In the genomic region with DNA sequence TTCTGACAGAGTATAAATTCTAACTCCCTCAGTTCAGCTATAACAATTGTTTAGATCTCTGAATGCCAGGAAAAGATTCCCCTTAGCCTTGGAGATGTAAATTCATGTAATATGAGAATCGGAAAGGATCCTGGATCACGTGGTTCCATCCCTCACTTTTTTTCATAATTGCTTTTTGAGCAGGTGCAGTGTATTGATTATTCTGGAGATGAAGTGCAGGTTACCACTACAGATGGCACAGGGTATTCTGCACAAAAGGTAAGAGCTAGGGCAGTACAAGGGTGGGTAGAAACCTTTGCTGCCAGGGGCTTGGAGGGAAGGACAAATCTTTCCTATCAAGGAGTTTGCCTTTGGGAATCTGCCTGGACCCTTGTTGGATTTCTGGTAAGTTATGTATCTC, we compare ENCODE assay signal across 19 cellular contexts. TPM values are rescaled to one million over a fixed set of nuclear protein-coding genes. Genes with fewer than 3 reads are reported as not detected.
DNase-seq lines count a peak whose midpoint lies in the region; ATAC-seq and TF ChIP-seq lines count a peak whose summit lies in the region.
"Had no signal": no experiment of that assay in that cellular context is flagged by ENCODE, and none has a peak within 500 bp of the region (broad histone marks: within the 10 kb centered on the region; RNA-seq: fewer than 3 reads in every experiment).

No MANE protein-coding gene starts in this region.

- no peaks in the 10 kb centered on the region for H3K79me1 ChIP-seq in IMR-90 (ENCODE audit: low read depth in 1 of 2, low read length in 2 of 2)

- no peak overlapping the region for H2BK120ac ChIP-seq in IMR-90 (ENCODE audit: low read depth, low read length)

- no peak overlapping the region for H3K23ac ChIP-seq in IMR-90 (ENCODE audit: low read depth, low read length)

- H3K4me2 ChIP-seq in IMR-90 (ENCODE audit: low read depth, low read length), result no peak overlapping the region

- no peak for TF ChIP-seq POLR2A in IMR-90 (IDR thresholded peaks at IDR 0.05; ENCODE audit: low read depth, low read length)

- ATAC-seq in IMR-90 (ENCODE audit: low read depth), result no peak; the same call in 1 of the 2 replicates
- ATAC-seq in GM19467 (IDR thresholded peaks at IDR 0.05; ENCODE audit: unreplicated experiment), result no peak
- ATAC-seq in HG03442 (IDR thresholded peaks at IDR 0.05; ENCODE audit: unreplicated experiment), result no peak
- ATAC-seq: activated naive CD4-positive, alpha-beta T cell treated with anti-CD3 and anti-CD28 coated beads, Interleukin-2, amount 50 U/mL, for 72 hours; left colon had no signal

- intact Hi-C loops in IMR-90 (cut with micrococcal nuclease), result no loop called here

- H4K91ac ChIP-seq in IMR-90 (ENCODE audit: insufficient read depth, low read depth, low read length), result no peak overlapping the region

- no peak for TF ChIP-seq RAD21 in IMR-90 (IDR thresholded peaks at IDR 0.05; ENCODE audit: low read length)

- H3K56ac ChIP-seq in IMR-90 (ENCODE audit: extremely low read depth, insufficient read depth, low read length), result no peak overlapping the region

- H3K9me3 Mint-ChIP-seq in progenitor cell of endocrine pancreas (ENCODE audit: low read depth), result no peaks in the 10 kb centered on the region
- H3K9me3 Mint-ChIP-seq: activated naive CD4-positive, alpha-beta T cell treated with anti-CD3 and anti-CD28 coated beads, Interleukin-2, amount 50 U/mL, for 72 hours; CD4-positive, CD25-positive, alpha-beta regulatory T cell; mesothelial cell of epicardium had no signal

- no peak overlapping the region for H3K14ac ChIP-seq in IMR-90 (replicated peaks; ENCODE audit: low read depth, low read length)

- CTCF ChIA-PET in IMR-90 (lab: Yijun Ruan, JAX), result no interaction called here

- no peak overlapping the region for H3K4ac ChIP-seq in IMR-90 (ENCODE audit: low read depth, low read length)

- H4K5ac ChIP-seq in IMR-90 (ENCODE audit: low read depth, low read length), result no peak overlapping the region

- BruUV-seq in IMR-90 (replicated peaks; lab: Mats Ljungman, UMichigan), result no TSS peak

- no peaks in the 10 kb centered on the region for H3K27me3 Mint-ChIP-seq in progenitor cell of endocrine pancreas
- H3K27me3 Mint-ChIP-seq: CD4-positive, CD25-positive, alpha-beta regulatory T cell had no signal

- TF ChIP-seq CTCF in IMR-90 (conservative IDR thresholded peaks at IDR 0.05; ENCODE audit: low read depth, low read length) (no peak), progenitor cell of endocrine pancreas (IDR thresholded peaks at IDR 0.05; ENCODE audit: unreplicated experiment) (no peak)

- H3K4me1 Mint-ChIP-seq in progenitor cell of endocrine pancreas (ENCODE audit: low read depth), result no peaks in the 10 kb centered on the region
- H3K4me1 Mint-ChIP-seq: mesothelial cell of epicardium had no signal

- H3K9ac ChIP-seq in IMR-90 (ENCODE audit: low read depth, low read length), result no peak overlapping the region

- in situ Hi-C loops in IMR-90 (cut with MboI; ENCODE audit: low sequenced_read_pairs), result no loop called here

- dilution Hi-C loops in IMR-90 (cut with HindIII; ENCODE audit: low sequenced_read_pairs, unreplicated experiment), result no loop called here

- DNase-seq in IMR-90 (no peak), NCI-H187 treated with DMSO at 0.1 percent for 48 hours (lab: John Stamatoyannopoulos, UW) (peak; percentile 62), NCI-H524 treated with DMSO at 0.1 percent for 48 hours (lab: John Stamatoyannopoulos, UW) (peak; percentile 18), progenitor cell of endocrine pancreas (ENCODE audit: low spot score, unreplicated experiment) (no peak), islet precursor cell (no peak), HuH-7 (ENCODE audit: low spot score) (no peak)
- DNase-seq: activated CD4-positive, alpha-beta T cell treated with anti-CD3 and anti-CD28 coated beads for 1 hour; CD4-positive, CD25-positive, alpha-beta regulatory T cell; cerebellar nuclear complex; effector CD8-positive, alpha-beta T cell; esophagus squamous epithelium; Karpas-422; NCI-H1694; spleen had no signal

- no peak overlapping the region for H2AK5ac ChIP-seq in IMR-90 (ENCODE audit: low read depth, low read length)

- no peak overlapping the region for H2AFZ ChIP-seq in IMR-90 (replicated peaks; ENCODE audit: low read length, poor library complexity)

- H3K9me3 ChIP-seq in IMR-90 (ENCODE audit: control insufficient read depth, insufficient read depth, low read length), result no peaks in the 10 kb centered on the region
- H3K9me3 ChIP-seq: esophagus squamous epithelium, spleen had no signal

- peaks cover 8% of the 10 kb centered on the region; the same call in 1 of the 2 replicates for H3K4me1 ChIP-seq in IMR-90 (ENCODE audit: control insufficient read depth, insufficient read depth, low read length)
- H3K4me1 ChIP-seq: esophagus squamous epithelium, spleen had no signal

- no peak overlapping the region for H3K4me3 Mint-ChIP-seq in progenitor cell of endocrine pancreas (ENCODE audit: low read depth)
- H3K4me3 Mint-ChIP-seq: CD4-positive, CD25-positive, alpha-beta regulatory T cell; mesothelial cell of epicardium had no signal

- no peak overlapping the region for H2AK9ac ChIP-seq in IMR-90 (replicated peaks; ENCODE audit: low read depth, low read length, poor library complexity)

- no CpG with 5 or more reads among the region's 2 CpGs for WGBS in IMR-90 (ENCODE audit: extremely low coverage in 2 of 2, insufficient read length in 1 of 2), 2 experiments

- no peak overlapping the region for H4K8ac ChIP-seq in IMR-90 (ENCODE audit: low read depth in 2 of 2, low read length in 2 of 2)

- H2BK5ac ChIP-seq in IMR-90 (ENCODE audit: low read depth, low read length, poor library complexity, severe bottlenecking), result no peak overlapping the region

- peaks cover 10% of the 10 kb centered on the region for H3K36me3 Mint-ChIP-seq in progenitor cell of endocrine pancreas (ENCODE audit: insufficient read depth)
- H3K36me3 Mint-ChIP-seq: activated naive CD4-positive, alpha-beta T cell treated with anti-CD3 and anti-CD28 coated beads, Interleukin-2, amount 50 U/mL, for 72 hours had no signal

- no peak overlapping the region for H2BK20ac ChIP-seq in IMR-90 (ENCODE audit: low read depth, low read length)

- H3K27ac ChIP-seq in IMR-90 (ENCODE audit: insufficient read depth, low read length), result no peak overlapping the region
- H3K27ac ChIP-seq: esophagus squamous epithelium, spleen had no signal

- H3K9me1 ChIP-seq in IMR-90 (ENCODE audit: insufficient read depth, low read length), result 0 out of 2 replicates have a peak, but pooled peaks cover 4% of the 10 kb centered on the region

- POLR2A ChIA-PET in IMR-90 (lab: Charles Lee; ENCODE audit: unreplicated experiment), result no interaction called here

- no peaks in the 10 kb centered on the region for H3K27me3 ChIP-seq in IMR-90 (ENCODE audit: control insufficient read depth, insufficient read depth, low read length)
- H3K27me3 ChIP-seq: esophagus squamous epithelium, spleen had no signal

- no peak overlapping the region for H3K18ac ChIP-seq in IMR-90 (ENCODE audit: low read depth, low read length)

- H2BK15ac ChIP-seq in IMR-90 (ENCODE audit: low read depth, low read length), result no peak overlapping the region

- peak overlapping the region; percentile 43 for H3K27ac Mint-ChIP-seq in progenitor cell of endocrine pancreas
- H3K27ac Mint-ChIP-seq: activated naive CD4-positive, alpha-beta T cell treated with anti-CD3 and anti-CD28 coated beads, Interleukin-2, amount 50 U/mL, for 72 hours; CD4-positive, CD25-positive, alpha-beta regulatory T cell; mesothelial cell of epicardium had no signal

- no peaks in the 10 kb centered on the region for H4K20me1 ChIP-seq in IMR-90 (ENCODE audit: insufficient read depth, low read length)

- no peaks in the 10 kb centered on the region for H3K36me3 ChIP-seq in IMR-90 (ENCODE audit: control insufficient read depth, insufficient read depth, low read length)

- H3K4me3 ChIP-seq in IMR-90 (ENCODE audit: insufficient read depth, low read depth, low read length), result no peak overlapping the region
- H3K4me3 ChIP-seq: esophagus squamous epithelium, spleen had no signal

TF ChIP-seq in IMR-90, 13 proteins besides CTCF, POLR2A, EP300 and RAD21:
- TF ChIP-seq MAFK (IDR thresholded peaks at IDR 0.05; ENCODE audit: low read depth, low read length), result no peak
- TF ChIP-seq CEBPB (IDR thresholded peaks at IDR 0.05; ENCODE audit: low read depth, low read length), result no peak
- TF ChIP-seq, protein P1, sequence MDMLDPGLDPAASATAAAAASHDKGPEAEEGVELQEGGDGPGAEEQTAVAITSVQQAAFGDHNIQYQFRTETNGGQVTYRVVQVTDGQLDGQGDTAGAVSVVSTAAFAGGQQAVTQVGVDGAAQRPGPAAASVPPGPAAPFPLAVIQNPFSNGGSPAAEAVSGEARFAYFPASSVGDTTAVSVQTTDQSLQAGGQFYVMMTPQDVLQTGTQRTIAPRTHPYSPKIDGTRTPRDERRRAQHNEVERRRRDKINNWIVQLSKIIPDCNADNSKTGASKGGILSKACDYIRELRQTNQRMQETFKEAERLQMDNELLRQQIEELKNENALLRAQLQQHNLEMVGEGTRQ (IDR thresholded peaks at IDR 0.05; ENCODE audit: low read depth, low read length), result 0 out of 2 replicates have a peak, but pooled peaks have one; percentile 34

RNA-seq across cellular contexts. Expression of a gene that starts 52.7 kb away (rescaled TPM):
- total RNA-seq in IMR-90 (2012; rRNA removed) (16.7 and 16.9 TPM in 2 replicates), progenitor cell of endocrine pancreas (19.5 and 21.7 TPM in 2 replicates)
- polyA plus RNA-seq in IMR-90 (2012; rRNA removed), result 9.8 and 13.2 TPM in 2 replicates
- 5.0 and 5.4 TPM in 2 replicates for polyA plus RNA-seq in IMR-90 (2012; cell fraction: cytosol; rRNA removed)
- 2.5 and 6.6 TPM in 2 replicates for polyA plus RNA-seq in IMR-90 (2012; cell fraction: nucleus; rRNA removed; ENCODE audit: low replicate concordance)

RNA-seq across cellular contexts. Expression of a gene that starts 53.1 kb away (rescaled TPM):
- 10.8 and 22.2 TPM in 2 replicates for total RNA-seq in IMR-90 (2012; rRNA removed)
- 11.3 and 14.1 TPM in 2 replicates for polyA plus RNA-seq in IMR-90 (2012; rRNA removed)
- 2.7 and 4.9 TPM in 2 replicates for polyA plus RNA-seq in IMR-90 (2012; cell fraction: cytosol; rRNA removed)
- polyA plus RNA-seq in IMR-90 (2012; cell fraction: nucleus; rRNA removed; ENCODE audit: low replicate concordance), result 0.97 and 4.4 TPM in 2 replicates
- total RNA-seq in progenitor cell of endocrine pancreas, result 8.2 and 9.3 TPM in 2 replicates

RNA-seq across cellular contexts. Expression of a gene that starts 56.4 kb away (rescaled TPM):
- total RNA-seq in IMR-90 (2012; rRNA removed) (33.5 and 82.8 TPM in 2 replicates), progenitor cell of endocrine pancreas (114 and 120 TPM in 2 replicates)
- 37.1 and 37.4 TPM in 2 replicates for polyA plus RNA-seq in IMR-90 (2012; rRNA removed)
- 9.5 and 16.0 TPM in 2 replicates for polyA plus RNA-seq in IMR-90 (2012; cell fraction: cytosol; rRNA removed)
- polyA plus RNA-seq in IMR-90 (2012; cell fraction: nucleus; rRNA removed; ENCODE audit: low replicate concordance), result 5.2 and 18.1 TPM in 2 replicates

Comparison
In these comparisons a context has a peak if more than half of its experiments do, and no peak if none do; other contexts are left out.
1. DNase-seq: peak in NCI-H187 treated with DMSO at 0.1 percent for 48 hours (single experiment) and NCI-H524 treated with DMSO at 0.1 percent for 48 hours (single experiment); none in IMR-90 (single experiment), progenitor cell of endocrine pancreas (single experiment), islet precursor cell (single experiment) and HuH-7 (single experiment).